ENCODE assay signal across 8 cellular contexts in the genomic region with DNA sequence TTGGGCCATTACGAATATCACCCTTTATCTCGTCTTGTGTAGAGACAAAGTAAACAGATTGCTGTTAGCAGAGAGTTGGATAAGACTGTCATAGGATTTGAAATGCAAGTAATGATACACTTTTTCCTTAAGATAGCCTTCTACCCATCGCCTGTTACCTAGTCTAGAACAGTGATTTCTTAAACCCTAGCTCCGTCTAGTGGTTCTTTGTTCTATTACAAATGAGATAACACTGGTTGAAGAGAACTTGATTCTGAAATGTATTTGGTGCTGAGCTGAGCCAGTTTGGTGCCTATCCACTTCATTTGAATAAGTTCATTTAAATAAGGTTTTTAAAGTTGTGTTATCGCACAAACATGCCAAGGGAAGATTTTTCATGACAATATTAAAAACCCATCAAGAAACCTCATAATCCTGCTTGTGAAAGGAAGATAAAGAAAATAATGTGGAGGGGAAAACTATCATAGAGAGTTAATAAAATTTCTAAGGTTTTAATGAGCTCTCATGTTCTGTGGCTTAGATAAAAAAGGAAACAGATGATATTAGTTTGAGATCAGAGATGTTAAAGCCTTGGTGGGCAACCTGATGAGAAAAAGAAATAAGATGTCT. TPM values are rescaled to one million over a fixed set of nuclear protein-coding genes. Genes with fewer than 3 reads are reported as not detected.
DNase-seq lines count a peak whose midpoint lies in the region; ATAC-seq, FAIRE-seq and TF ChIP-seq lines count a peak whose summit lies in the region.

No MANE protein-coding gene starts in this region.

- H3K4me2 ChIP-seq in endothelial cell of umbilical vein (ENCODE audit: insufficient read depth, low read length), result no peak overlapping the region

- FAIRE-seq in endothelial cell of umbilical vein (lab: Jason Lieb, UNC), result peak; percentile 68

- H3K36me3 ChIP-seq in endothelial cell of umbilical vein (ENCODE audit: control insufficient read depth in 2 of 2, extremely low read depth in 1 of 2, insufficient read depth in 2 of 2, low read length in 2 of 2), result no peaks in the 10 kb centered on the region

- no peaks in the 10 kb centered on the region for H3K79me2 ChIP-seq in endothelial cell of umbilical vein (ENCODE audit: control insufficient read depth, insufficient read depth, low read length)

- no peaks in the 10 kb centered on the region for H4K20me1 ChIP-seq in endothelial cell of umbilical vein (replicated peaks; ENCODE audit: control insufficient read depth, extremely low read depth, insufficient read depth, low read length)

- no TSS peak for BruUV-seq in endothelial cell of umbilical vein (replicated peaks; lab: Mats Ljungman, UMichigan)

- POLR2A ChIA-PET in endothelial cell of umbilical vein (lab: Charles Lee), result no interaction called here

- peaks cover 11 to 25% of the 10 kb centered on the region in 2 experiments for H3K27me3 ChIP-seq in endothelial cell of umbilical vein (ENCODE audit: control insufficient read depth in 2 of 2, insufficient read depth in 2 of 2, low read length in 2 of 2)

- peak; percentile 14 to 27 for TF ChIP-seq CTCF in endothelial cell of umbilical vein (IDR thresholded peaks at IDR 0.05; ENCODE audit: extremely low read depth in 1 of 2, insufficient read depth in 1 of 2, low read depth in 1 of 2, low read length in 2 of 2)

- no peaks in the 10 kb centered on the region for H3K9me3 ChIP-seq in endothelial cell of umbilical vein (replicated peaks; ENCODE audit: control insufficient read depth, insufficient read depth, low read length)

- CTCF ChIA-PET in endothelial cell of umbilical vein (lab: Charles Lee), result interaction anchor here (0.7 to 7.7 kb wide), 14 partner anchors 9 to 760 kb away, joined by 3 to 202 read pairs (median 4); no protein-coding TSS in a partner anchor

- no peak overlapping the region for H2AFZ ChIP-seq in endothelial cell of umbilical vein (ENCODE audit: low read depth, low read length)

- H3K27ac ChIP-seq in endothelial cell of umbilical vein (ENCODE audit: insufficient read depth, low read depth, low read length), result no peak overlapping the region

- peaks cover 2% of the 10 kb centered on the region for H3K4me1 ChIP-seq in endothelial cell of umbilical vein (ENCODE audit: control insufficient read depth, extremely low read depth, insufficient read depth, low read length)

- DNase-seq in Daoy (ENCODE audit: low read depth) (peak; percentile 34), HuH-7 (ENCODE audit: low spot score) (peak; percentile 32), OCI-M1 (lab: John Stamatoyannopoulos, UW) (peak; percentile 84), endothelial cell of umbilical vein (ENCODE audit: low read depth, low spot score) (peak; percentile 42), middle frontal gyrus (ENCODE audit: extremely low spot score, low spot score) (peak; percentile 78)

- H3K9me1 ChIP-seq in endothelial cell of umbilical vein (replicated peaks; ENCODE audit: control insufficient read depth, extremely low read depth, insufficient read depth, low read length), result no peaks in the 10 kb centered on the region

- dilution Hi-C loops in endothelial cell of umbilical vein (cut with MboI; ENCODE audit: extremely low pct_ligation_motif_present, low sequenced_read_pairs), result no loop called here

- intact Hi-C loops in endothelial cell of umbilical vein (cut with micrococcal nuclease), result loop anchor here (2.0 to 10.0 kb wide), 2 partner anchors 339 to 379 kb away; no protein-coding TSS in a partner anchor

- no peak for TF ChIP-seq POLR2A in endothelial cell of umbilical vein (IDR thresholded peaks at IDR 0.05; ENCODE audit: low read depth, low read length)

- no peak overlapping the region for H3K9ac ChIP-seq in endothelial cell of umbilical vein (replicated peaks; ENCODE audit: extremely low read depth, insufficient read depth, low read length)

- ATAC-seq in HG03469 (IDR thresholded peaks at IDR 0.05; ENCODE audit: unreplicated experiment) (no peak), GM18868 (IDR thresholded peaks at IDR 0.05; ENCODE audit: unreplicated experiment) (no peak), GM19395 (IDR thresholded peaks at IDR 0.05; ENCODE audit: unreplicated experiment) (no peak)

- H3K4me3 ChIP-seq in endothelial cell of umbilical vein (replicated peaks in 1 of 3; ENCODE audit: insufficient read depth in 1 of 3, low read depth in 1 of 3, low read length in 3 of 3), result no peak overlapping the region

TF ChIP-seq in endothelial cell of umbilical vein, 7 proteins besides CTCF, POLR2A, EP300 and RAD21:
- TF ChIP-seq POLR2AphosphoS5 (IDR thresholded peaks at IDR 0.05; ENCODE audit: insufficient read depth, low read depth, low read length) (no peak), GATA2 (IDR thresholded peaks at IDR 0.05; ENCODE audit: insufficient read depth, insufficient read length, low read depth, low read length) (no peak), EZH2 (IDR thresholded peaks at IDR 0.05; ENCODE audit: borderline replicate concordance, low read depth, low read length, severe bottlenecking) (no peak), JUN (IDR thresholded peaks at IDR 0.05; ENCODE audit: borderline replicate concordance, insufficient read depth, insufficient read length, low read depth) (no peak), FOS (IDR thresholded peaks at IDR 0.05; ENCODE audit: borderline replicate concordance, insufficient read depth, low read length) (no peak), MYC (IDR thresholded peaks at IDR 0.05; ENCODE audit: low read depth, low read length) (no peak)
- TF ChIP-seq, protein P1, sequence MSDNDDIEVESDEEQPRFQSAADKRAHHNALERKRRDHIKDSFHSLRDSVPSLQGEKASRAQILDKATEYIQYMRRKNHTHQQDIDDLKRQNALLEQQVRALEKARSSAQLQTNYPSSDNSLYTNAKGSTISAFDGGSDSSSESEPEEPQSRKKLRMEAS (IDR thresholded peaks at IDR 0.05; ENCODE audit: insufficient read depth, insufficient read length), result no peak

RNA-seq across cellular contexts. Expression of a gene that starts 1.5 kb away (rescaled TPM):
- total RNA-seq in Daoy (2014; rRNA removed; shearing (Covaris generic)), result 2.9 and 3.0 TPM in 2 replicates
- total RNA-seq in endothelial cell of umbilical vein, result not detected in 2 replicates
- not detected in 2 replicates for polyA plus RNA-seq in endothelial cell of umbilical vein
- polyA plus RNA-seq in endothelial cell of umbilical vein (2011; cell fraction: cytosol; rRNA removed), result not detected in 2 replicates
- polyA plus RNA-seq in endothelial cell of umbilical vein (2011; cell fraction: nucleus; rRNA removed), result not detected in 2 replicates
- not detected in 2 replicates for polyA plus RNA-seq in endothelial cell of umbilical vein (2012)
- not detected in 2 replicates for polyA minus RNA-seq in endothelial cell of umbilical vein
- not detected for polyA minus RNA-seq in endothelial cell of umbilical vein (2011; cell fraction: cytosol; rRNA and poly(A)+ RNA removed)
- polyA minus RNA-seq in endothelial cell of umbilical vein (2011; cell fraction: nucleus; rRNA and poly(A)+ RNA removed), result not detected in 2 replicates

Comparison
In these comparisons a context has a peak if more than half of its experiments do, and no peak if none do; other contexts are left out.
1. DNase-seq: peak in every context shown above with its lines; median percentile 84 in OCI-M1; 78 in middle frontal gyrus; 42 in endothelial cell of umbilical vein; 34 in Daoy; 32 in HuH-7.